Comparison of ENCODE assay signal across 8 cellular contexts in the genomic region with DNA sequence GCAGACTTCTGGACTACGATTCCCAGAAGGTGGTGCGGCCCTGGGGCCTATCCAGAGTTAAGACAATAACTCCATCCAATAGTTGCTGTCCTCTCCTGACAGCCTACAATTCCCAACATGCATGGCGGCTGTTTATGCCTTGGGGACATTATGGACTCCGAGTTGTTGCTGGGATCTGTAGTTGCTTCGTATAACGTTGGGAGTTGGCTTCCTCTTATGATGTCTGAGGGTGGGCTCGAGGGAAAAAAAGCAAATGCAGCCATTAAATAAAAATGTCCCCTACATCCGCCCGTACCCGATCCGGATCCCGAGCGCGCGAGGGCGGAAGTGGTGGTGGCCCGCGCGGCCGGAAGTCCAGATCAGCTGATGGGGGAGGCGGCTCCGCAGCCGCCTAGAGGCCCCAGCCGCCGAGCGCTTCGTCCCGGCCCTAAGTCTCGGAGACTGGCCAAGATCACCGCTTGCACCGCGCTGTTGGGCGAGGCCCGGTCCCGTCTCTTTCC. TPM values are rescaled to one million over a fixed set of nuclear protein-coding genes. Genes with fewer than 3 reads are reported as not detected.
A peak's percentile ranks its signal among the peaks of the same experiment; 100 is the strongest.
DNase-seq lines count a peak whose midpoint lies in the region; TF ChIP-seq lines count a peak whose summit lies in the region.

A gene with protein sequence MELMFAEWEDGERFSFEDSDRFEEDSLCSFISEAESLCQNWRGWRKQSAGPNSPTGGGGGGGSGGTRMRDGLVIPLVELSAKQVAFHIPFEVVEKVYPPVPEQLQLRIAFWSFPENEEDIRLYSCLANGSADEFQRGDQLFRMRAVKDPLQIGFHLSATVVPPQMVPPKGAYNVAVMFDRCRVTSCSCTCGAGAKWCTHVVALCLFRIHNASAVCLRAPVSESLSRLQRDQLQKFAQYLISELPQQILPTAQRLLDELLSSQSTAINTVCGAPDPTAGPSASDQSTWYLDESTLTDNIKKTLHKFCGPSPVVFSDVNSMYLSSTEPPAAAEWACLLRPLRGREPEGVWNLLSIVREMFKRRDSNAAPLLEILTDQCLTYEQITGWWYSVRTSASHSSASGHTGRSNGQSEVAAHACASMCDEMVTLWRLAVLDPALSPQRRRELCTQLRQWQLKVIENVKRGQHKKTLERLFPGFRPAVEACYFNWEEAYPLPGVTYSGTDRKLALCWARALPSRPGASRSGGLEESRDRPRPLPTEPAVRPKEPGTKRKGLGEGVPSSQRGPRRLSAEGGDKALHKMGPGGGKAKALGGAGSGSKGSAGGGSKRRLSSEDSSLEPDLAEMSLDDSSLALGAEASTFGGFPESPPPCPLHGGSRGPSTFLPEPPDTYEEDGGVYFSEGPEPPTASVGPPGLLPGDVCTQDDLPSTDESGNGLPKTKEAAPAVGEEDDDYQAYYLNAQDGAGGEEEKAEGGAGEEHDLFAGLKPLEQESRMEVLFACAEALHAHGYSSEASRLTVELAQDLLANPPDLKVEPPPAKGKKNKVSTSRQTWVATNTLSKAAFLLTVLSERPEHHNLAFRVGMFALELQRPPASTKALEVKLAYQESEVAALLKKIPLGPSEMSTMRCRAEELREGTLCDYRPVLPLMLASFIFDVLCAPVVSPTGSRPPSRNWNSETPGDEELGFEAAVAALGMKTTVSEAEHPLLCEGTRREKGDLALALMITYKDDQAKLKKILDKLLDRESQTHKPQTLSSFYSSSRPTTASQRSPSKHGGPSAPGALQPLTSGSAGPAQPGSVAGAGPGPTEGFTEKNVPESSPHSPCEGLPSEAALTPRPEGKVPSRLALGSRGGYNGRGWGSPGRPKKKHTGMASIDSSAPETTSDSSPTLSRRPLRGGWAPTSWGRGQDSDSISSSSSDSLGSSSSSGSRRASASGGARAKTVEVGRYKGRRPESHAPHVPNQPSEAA (N-terminal part only) (plus strand): TSS at position 386 of the 500 bp plus-strand sequence. CDS start 273 bp downstream, outside the sequence.

- peak within 1 kb of the TSS; percentile 80 for H3K4me3 ChIP-seq in HFF-Myc (replicated peaks; ENCODE audit: low read depth, low read length)
- H3K4me3 ChIP-seq in neuron (ENCODE audit: low read length), result peak within 1 kb of the TSS; percentile 88
- H3K4me3 ChIP-seq in subcutaneous abdominal adipose tissue (ENCODE audit: low read depth in 1 of 5, low read length in 5 of 5), result peak within 1 kb of the TSS; percentile 88 to 98 (median 91)

- peak within 1 kb of the TSS; percentile 97 for H3K27ac Mint-ChIP-seq in activated naive CD4-positive, alpha-beta T cell treated with anti-CD3 and anti-CD28 coated beads for 36 hours

- intact Hi-C loops in activated naive CD4-positive, alpha-beta T cell treated with anti-CD3 and anti-CD28 coated beads for 36 hours (cut with micrococcal nuclease), result loop anchor here (1.0 kb wide), 5 partner anchors 13 to 366 kb away; a partner anchor contains a TSS

- H2AFZ ChIP-seq in neuron (ENCODE audit: low read depth, low read length), result peak within 1 kb of the TSS; percentile 91

- no peak for TF ChIP-seq CTCF in HFF-Myc (IDR thresholded peaks at IDR 0.05; ENCODE audit: low read depth, low read length, missing control alignments)

- H3K27me3 ChIP-seq in neuron (ENCODE audit: insufficient read depth, low read length) (no peaks in the 10 kb centered on the region), subcutaneous abdominal adipose tissue (ENCODE audit: control insufficient read depth in 5 of 5, insufficient read depth in 4 of 5, low read length in 5 of 5) (no peaks in the 10 kb centered on the region)

- H3K36me3 ChIP-seq in neuron (ENCODE audit: insufficient read depth, low read length), result peaks cover 19% of the 10 kb centered on the region
- peaks cover 0 to 19% (median 18%) of the 10 kb centered on the region in 5 donors for H3K36me3 ChIP-seq in subcutaneous abdominal adipose tissue (ENCODE audit: control insufficient read depth in 5 of 5, insufficient read depth in 5 of 5, low read length in 5 of 5)

- peak within 1 kb of the TSS; percentile 79 for H3K27ac ChIP-seq in subcutaneous abdominal adipose tissue (ENCODE audit: low read depth, low read length)

- CTCF ChIA-PET in activated naive CD4-positive, alpha-beta T cell treated with anti-CD3 and anti-CD28 coated beads for 36 hours (lab: Charles Lee), result interaction anchor here (1.0 kb wide), 1 partner anchor 95 kb away, joined by 3 read pairs; no protein-coding TSS in a partner anchor

- no peaks in the 10 kb centered on the region for H3K9me3 Mint-ChIP-seq in activated naive CD4-positive, alpha-beta T cell treated with anti-CD3 and anti-CD28 coated beads for 36 hours

- H3K9ac ChIP-seq in subcutaneous abdominal adipose tissue (ENCODE audit: low read length in 5 of 5), result peak within 1 kb of the TSS; percentile 93 to 95 (median 94)

- peaks cover 4% of the 10 kb centered on the region for H3K36me3 Mint-ChIP-seq in activated naive CD4-positive, alpha-beta T cell treated with anti-CD3 and anti-CD28 coated beads for 36 hours (ENCODE audit: low read depth)

- H3K9me3 ChIP-seq in neuron (ENCODE audit: low read length) (no peaks in the 10 kb centered on the region), subcutaneous abdominal adipose tissue (ENCODE audit: control insufficient read depth in 5 of 5, low read length in 5 of 5) (no peaks in the 10 kb centered on the region)

- DNase-seq in GM03348 (ENCODE audit: low spot score) (peak; percentile 94), HFF-Myc (ENCODE audit: extremely low read depth, low read depth) (peak; percentile 86), NAMALWA (ENCODE audit: low spot score) (peak; percentile 90), SK-N-DZ (ENCODE audit: low spot score) (peak; percentile 93), foreskin melanocyte (peak; percentile 97)
- peak; percentile 89 for DNase-seq in activated naive CD4-positive, alpha-beta T cell treated with anti-CD3 and anti-CD28 coated beads for 36 hours

- H3K4me1 ChIP-seq in neuron (ENCODE audit: insufficient read depth, low read length) (peaks cover 32% of the 10 kb centered on the region), subcutaneous abdominal adipose tissue (ENCODE audit: control insufficient read depth in 5 of 5, insufficient read depth in 5 of 5, low read length in 5 of 5) (peaks cover 17 to 63% (median 55%) of the 10 kb centered on the region in 5 donors)

- peak within 1 kb of the TSS; percentile 98 for H3K4me3 Mint-ChIP-seq in activated naive CD4-positive, alpha-beta T cell treated with anti-CD3 and anti-CD28 coated beads for 36 hours

- no peaks in the 10 kb centered on the region for H3K27me3 Mint-ChIP-seq in activated naive CD4-positive, alpha-beta T cell treated with anti-CD3 and anti-CD28 coated beads for 36 hours (ENCODE audit: low read depth)

- H3K4me1 Mint-ChIP-seq in activated naive CD4-positive, alpha-beta T cell treated with anti-CD3 and anti-CD28 coated beads for 36 hours (ENCODE audit: low read depth), result peaks cover 42% of the 10 kb centered on the region

RNA-seq across cellular contexts. Expression of the gene that starts here (rescaled TPM):
- 21.0 and 28.0 TPM in 2 replicates for polyA plus RNA-seq in SK-N-DZ (2014; cell fraction: cytosol; rRNA removed)
- polyA plus RNA-seq in SK-N-DZ (2014; cell fraction: nucleus; rRNA removed), result 96.2 and 138 TPM in 2 replicates
- total RNA-seq in activated naive CD4-positive, alpha-beta T cell treated with anti-CD3 and anti-CD28 coated beads for 36 hours, result 10 to 100 TPM; 25.8 to 26.7 TPM

Comparison
In these comparisons a context has a peak if more than half of its experiments do, and no peak if none do; other contexts are left out.
1. Peak in every context shown above with its lines: DNase-seq, H3K4me3 ChIP-seq and H3K27ac ChIP-seq.